8 cellular contexts compared by ENCODE assay signal in the genomic region with DNA sequence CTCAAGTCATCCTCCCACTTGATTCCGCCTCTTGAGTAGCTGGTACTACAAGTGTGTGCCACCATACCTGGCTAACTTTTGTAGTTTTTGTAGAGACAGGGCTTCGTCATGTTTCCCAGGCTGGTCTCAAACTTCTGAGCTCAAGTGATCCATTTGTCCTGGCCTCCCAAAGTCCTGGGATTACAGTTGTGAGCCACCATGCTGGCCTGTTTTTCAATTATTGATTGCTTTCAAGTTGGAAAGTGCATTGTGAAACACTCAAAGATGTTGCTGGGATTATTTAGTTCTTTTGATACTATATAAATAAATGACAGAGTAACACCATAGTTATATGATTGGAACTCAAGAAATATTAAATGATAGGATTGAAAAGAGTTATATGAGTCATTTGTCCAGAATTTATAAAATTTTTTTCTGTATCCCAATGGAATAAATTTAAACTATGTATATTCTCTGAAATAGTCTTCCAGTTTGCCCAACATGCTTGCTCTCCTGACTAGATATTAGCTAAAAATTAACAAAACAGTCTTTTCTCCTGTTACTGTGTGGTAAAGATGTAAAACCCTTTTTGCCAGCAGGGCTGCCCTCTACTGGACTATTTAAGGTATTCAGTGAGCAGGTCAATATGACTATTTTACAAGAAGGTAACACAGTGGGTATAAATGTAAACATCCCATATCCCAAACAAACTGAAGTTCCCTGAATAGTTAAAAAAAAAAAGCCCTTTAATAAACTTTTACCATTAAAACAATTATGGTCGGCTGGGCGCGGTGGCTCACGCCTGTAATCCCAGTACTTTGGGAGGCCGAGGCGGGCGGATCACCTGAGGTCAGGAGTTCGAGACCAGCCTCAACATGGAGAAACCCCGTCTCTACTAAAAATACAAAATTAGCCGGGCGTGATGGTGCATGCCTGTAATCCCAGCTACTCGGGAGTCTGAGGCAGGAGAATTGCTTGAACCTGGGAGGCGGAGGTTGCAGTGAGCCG. TPM values are rescaled to one million over a fixed set of nuclear protein-coding genes. Genes with fewer than 3 reads are reported as not detected.
DNase-seq lines count a peak whose midpoint lies in the region; ATAC-seq and FAIRE-seq lines count a peak whose summit lies in the region.

No MANE protein-coding gene starts in this region.

- no peaks in the 10 kb centered on the region for H3K9me3 Mint-ChIP-seq in immature natural killer cell

- ATAC-seq in HG03342 (IDR thresholded peaks at IDR 0.05; ENCODE audit: unreplicated experiment), result peak; percentile 87

- peaks cover 0 to 8% (median 2%) of the 10 kb centered on the region in 3 donors for H3K27me3 Mint-ChIP-seq in immature natural killer cell (ENCODE audit: low read depth in 3 of 3)

- H3K27ac Mint-ChIP-seq in immature natural killer cell, result no peak overlapping the region

- DNase-seq in DMS53 treated with DMSO at 0.1 percent for 48 hours (lab: John Stamatoyannopoulos, UW; ENCODE audit: unreplicated experiment) (peak; percentile 45), GM19240 (ENCODE audit: insufficient read length, low spot score) (peak; percentile 8), NOMO-1 (lab: John Stamatoyannopoulos, UW; ENCODE audit: unreplicated experiment in 2 of 2) (peak; percentile 7 to 56), astrocyte of the hippocampus (ENCODE audit: low read depth, low spot score) (peak; percentile 73), immature natural killer cell (peak; percentile 14 to 39 (median 31)), frontal cortex (ENCODE audit: low spot score in 2 of 2) (no peak)
- peak in 2 of 3 donors; percentile 1 to 14 for DNase-seq in stimulated activated CD4-positive, alpha-beta T cell treated with anti-CD3 and anti-CD28 coated beads, TNF-alpha, amount 100 ng/mL, for 48 hours (ENCODE audit: low read depth in 3 of 3)

- H3K4me1 Mint-ChIP-seq in immature natural killer cell, result peaks cover 21 to 54% of the 10 kb centered on the region in 2 donors

- H3K36me3 Mint-ChIP-seq in immature natural killer cell, result peaks cover 0 to 11% (median 0%) of the 10 kb centered on the region in 3 donors

- no peak overlapping the region for H3K4me3 Mint-ChIP-seq in immature natural killer cell

- FAIRE-seq in frontal cortex (lab: Jason Lieb, UNC), result no peak

RNA-seq across cellular contexts. Expression of a gene that starts 42.7 kb away (rescaled TPM):
- polyA plus RNA-seq in immature natural killer cell, result 10 to 100 TPM; 25.7 to 37.4 (median 37.3) TPM
- 250 TPM for total RNA-seq in frontal cortex

Comparison
In these comparisons a context has a peak if more than half of its experiments do, and no peak if none do; other contexts are left out.
1. DNase-seq: peak in DMS53 treated with DMSO at 0.1 percent for 48 hours (single experiment), GM19240 (single experiment), NOMO-1 (2 of 2), astrocyte of the hippocampus (single experiment), immature natural killer cell (3 of 3) and stimulated activated CD4-positive, alpha-beta T cell treated with anti-CD3 and anti-CD28 coated beads, TNF-alpha, amount 100 ng/mL, for 48 hours (2 of 3); none in frontal cortex (0 of 2).